ENCODE assay signal across 1 cellular context in genomic region chr15:39720081-39720480, GRCh38.
A peak's percentile ranks its signal among the peaks of the same experiment; 100 is the strongest.
TF ChIP-seq lines count a peak whose summit lies in the region.

No MANE protein-coding gene starts in this region.

TF ChIP-seq in SK-N-SH treated with all-trans-retinoic acid at 6 μM for 48 hours, 23 proteins besides CTCF, POLR2A, EP300 and RAD21 (continued from another document):
- TF ChIP-seq ZNF70 (CRISPR knock-in tag; IDR thresholded peaks at IDR 0.05) (no peak), OSR1 (CRISPR knock-in tag; IDR thresholded peaks at IDR 0.05) (no peak), ZC3H10 (CRISPR knock-in tag; IDR thresholded peaks at IDR 0.05) (peak; percentile 94), PPARA (CRISPR knock-in tag; IDR thresholded peaks at IDR 0.05; ENCODE audit: borderline replicate concordance) (no peak)
